In genomic region chr19:32691291-32691951, GRCh38 we compare ENCODE assay signal across 8 cellular contexts. TPM values are rescaled to one million over a fixed set of nuclear protein-coding genes. Genes with fewer than 3 reads are reported as not detected.
A peak's percentile ranks its signal among the peaks of the same experiment; 100 is the strongest.
DNase-seq lines count a peak whose midpoint lies in the region; ATAC-seq and TF ChIP-seq lines count a peak whose summit lies in the region.

TSS of gene NUDT19 (plus strand) at chr19:32691821. CDS start at chr19:32691961, 140 bp downstream.

- no peaks in the 10 kb centered on the region for H3K27me3 Mint-ChIP-seq in activated T-helper 17 cell treated with anti-CD3 and anti-CD28 coated beads, Interleukin-2, amount 50 U/mL, for 72 hours
- H3K27me3 Mint-ChIP-seq in nephron (ENCODE audit: low read depth), result peaks cover 4% of the 10 kb centered on the region

- H3K36me3 ChIP-seq in DOHH2 (ENCODE audit: control insufficient read depth, low read length), result peaks cover 36% of the 10 kb centered on the region
- no peaks in the 10 kb centered on the region for H3K36me3 ChIP-seq in stomach

- no peaks in the 10 kb centered on the region for H3K9me2 ChIP-seq in DOHH2 (replicated peaks; ENCODE audit: control insufficient read depth, low read length)

- no peak for TF ChIP-seq EP300 in stomach (IDR thresholded peaks at IDR 0.05)

- peak in 1 of 4 donors; percentile 31 for TF ChIP-seq POLR2A in stomach (IDR thresholded peaks at IDR 0.05)

- H3K27ac ChIP-seq in DOHH2 (ENCODE audit: low read depth, low read length) (peak within 1 kb of the TSS; percentile 50), stomach (peak within 1 kb of the TSS; percentile 74 to 95 (median 91))

- peak; percentile 90 for ATAC-seq in GM21737 (IDR thresholded peaks at IDR 0.05; ENCODE audit: unreplicated experiment)
- peak; percentile 85 for ATAC-seq in activated T-helper 17 cell treated with anti-CD3 and anti-CD28 coated beads, Interleukin-2, amount 50 U/mL, for 72 hours (replicated peaks)

- peaks cover 6% of the 10 kb centered on the region for H3K9me3 Mint-ChIP-seq in activated T-helper 17 cell treated with anti-CD3 and anti-CD28 coated beads, Interleukin-2, amount 50 U/mL, for 72 hours
- H3K9me3 Mint-ChIP-seq in nephron, result peaks cover 17% of the 10 kb centered on the region

- TF ChIP-seq CTCF in DOHH2 (IDR thresholded peaks at IDR 0.05; ENCODE audit: low read depth, low read length, poor library complexity, severe bottlenecking) (no peak), nephron (IDR thresholded peaks at IDR 0.05; ENCODE audit: unreplicated experiment in 3 of 3) (no peak), stomach (IDR thresholded peaks at IDR 0.05) (no peak)

- 3 to 20% (median 5%) methylated on average over 14 to 32 of the region's 32 CpGs for WGBS in stomach, 5 donors

- H3K4me1 ChIP-seq in DOHH2 (ENCODE audit: control insufficient read depth, low read length), result peaks cover 37% of the 10 kb centered on the region
- H3K4me1 ChIP-seq in stomach, result peaks cover 47 to 64% (median 58%) of the 10 kb centered on the region in 4 donors

- peak within 1 kb of the TSS; percentile 97 for H3K27ac Mint-ChIP-seq in activated T-helper 17 cell treated with anti-CD3 and anti-CD28 coated beads, Interleukin-2, amount 50 U/mL, for 72 hours
- peak within 1 kb of the TSS; percentile 90 to 93 (median 91) for H3K27ac Mint-ChIP-seq in nephron

- H3F3A ChIP-seq in DOHH2 (ENCODE audit: control insufficient read depth, insufficient read depth), result 0 out of 2 replicates have a peak, but pooled peaks cover 4% of the 10 kb centered on the region

- no peaks in the 10 kb centered on the region for H4K20me1 ChIP-seq in DOHH2 (ENCODE audit: control insufficient read depth, insufficient read depth, low read depth, low read length)

- H3K4me3 Mint-ChIP-seq in activated T-helper 17 cell treated with anti-CD3 and anti-CD28 coated beads, Interleukin-2, amount 50 U/mL, for 72 hours, result peak within 1 kb of the TSS; percentile 87
- H3K4me3 Mint-ChIP-seq in nephron, result peak within 1 kb of the TSS; percentile 90 to 93 (median 92)

- intact Hi-C loops in stomach (cut with DNase I; ENCODE audit: low total_unique reads), result no loop called here

- H3K36me3 Mint-ChIP-seq in activated T-helper 17 cell treated with anti-CD3 and anti-CD28 coated beads, Interleukin-2, amount 50 U/mL, for 72 hours (ENCODE audit: low read depth), result peaks cover 36% of the 10 kb centered on the region
- peaks cover 32% of the 10 kb centered on the region for H3K36me3 Mint-ChIP-seq in nephron (ENCODE audit: low read depth)

- H3K4me3 ChIP-seq in DOHH2 (ENCODE audit: low read length) (peak within 1 kb of the TSS; percentile 99), stomach (peak within 1 kb of the TSS; percentile 60 to 83 (median 73))

- DNase-seq in KG1 (lab: John Stamatoyannopoulos, UW), result peak; percentile 48
- DNase-seq in RKO (ENCODE audit: low spot score), result peak; percentile 90
- peak; percentile 71 for DNase-seq in fibroblast of peridontal ligament (ENCODE audit: extremely low read depth)
- peak; percentile 89 for DNase-seq in stomach

- no peaks in the 10 kb centered on the region for H3K27me3 ChIP-seq in DOHH2 (ENCODE audit: control insufficient read depth, low read length)
- H3K27me3 ChIP-seq in stomach, result no peaks in the 10 kb centered on the region

- peaks cover 58% of the 10 kb centered on the region for H3K79me2 ChIP-seq in DOHH2 (ENCODE audit: control insufficient read depth, low read length)

- H3K9me3 ChIP-seq in DOHH2 (ENCODE audit: control insufficient read depth, insufficient read depth, low read length), result peaks cover 8% of the 10 kb centered on the region; the same call in 1 of the 2 replicates
- H3K9me3 ChIP-seq in stomach, result no peaks in the 10 kb centered on the region

- H3K4me1 Mint-ChIP-seq in activated T-helper 17 cell treated with anti-CD3 and anti-CD28 coated beads, Interleukin-2, amount 50 U/mL, for 72 hours, result peaks cover 39% of the 10 kb centered on the region
- peaks cover 36% of the 10 kb centered on the region for H3K4me1 Mint-ChIP-seq in nephron

- H3K4me2 ChIP-seq in DOHH2 (ENCODE audit: low read length), result peak within 1 kb of the TSS; percentile 98

RNA-seq across cellular contexts. Expression of gene NUDT19, which starts in this region (rescaled TPM):
- total RNA-seq in activated T-helper 17 cell treated with anti-CD3 and anti-CD28 coated beads, Interleukin-2, amount 50 U/mL, for 72 hours, result 10 to 100 TPM; 14.6 to 21.4 TPM
- 10 to 100 TPM in 2 of 5 donors, 1 to 10 TPM in 2, not detected in 1; 2.0 to 19.2 (median 9.3) TPM for total RNA-seq in stomach
- polyA plus RNA-seq in stomach, result 1 to 10 TPM; 6.9 to 8.8 (median 7.8) TPM

Comparison
In these comparisons a context has a peak if more than half of its experiments do, and no peak if none do; other contexts are left out.
1. Peak in every context shown above with its lines: DNase-seq, ATAC-seq, H3K4me3 ChIP-seq and H3K27ac ChIP-seq.